8 cellular contexts compared by ENCODE assay signal in genomic region chr7:104943502-104944343, GRCh38.
A peak's percentile ranks its signal among the peaks of the same experiment; 100 is the strongest.
DNase-seq lines count a peak whose midpoint lies in the region; ATAC-seq and TF ChIP-seq lines count a peak whose summit lies in the region.

No MANE protein-coding gene starts in this region.

- H3K27ac Mint-ChIP-seq in activated naive CD4-positive, alpha-beta T cell treated with anti-CD3 and anti-CD28 coated beads, Interleukin-2, amount 50 U/mL, for 72 hours: peak overlapping the region; percentile 100

- peaks cover 17% of the 10 kb centered on the region for H3K4me1 ChIP-seq in RWPE2 (ENCODE audit: insufficient read depth, poor library complexity, severe bottlenecking)

- no peaks in the 10 kb centered on the region for H3K27me3 ChIP-seq in RWPE2 (ENCODE audit: insufficient read depth, poor library complexity, severe bottlenecking)

- TF ChIP-seq CTCF in RWPE2 (IDR thresholded peaks at IDR 0.05; ENCODE audit: poor library complexity, severe bottlenecking): no peak

- no peak overlapping the region for H3K4me3 ChIP-seq in RWPE2 (ENCODE audit: severe bottlenecking)

- no peaks in the 10 kb centered on the region for H3K36me3 ChIP-seq in RWPE2 (ENCODE audit: low read depth)

- H3K27ac ChIP-seq in RWPE2 (ENCODE audit: poor library complexity, severe bottlenecking): peak overlapping the region; percentile 60

- peak; percentile 56 for DNase-seq in NK-92 treated with Interleukin-12 subunit alpha and Interleukin-12 subunit beta, amount 100 ng/mL, for 24 hours (lab: John Stamatoyannopoulos, UW)
- DNase-seq in NK-92 (lab: John Stamatoyannopoulos, UW; ENCODE audit: unreplicated experiment) (no peak), RWPE2 (ENCODE audit: low spot score) (no peak), islet precursor cell (peak; percentile 67), NCI-H1048 (lab: John Stamatoyannopoulos, UW) (no peak)
- peak; percentile 75 to 90 for DNase-seq in activated naive CD4-positive, alpha-beta T cell treated with anti-CD3 and anti-CD28 coated beads, Interleukin-2, amount 50 U/mL, for 72 hours (ENCODE audit: low spot score in 2 of 2)
- DNase-seq in stimulated activated CD4-positive, alpha-beta T cell treated with anti-CD3 and anti-CD28 coated beads, Interleukin-4, amount 100 ng/mL, for 1 hour: peak; percentile 31

- H3K9me3 ChIP-seq in RWPE2 (ENCODE audit: severe bottlenecking): no peaks in the 10 kb centered on the region

- peak; percentile 32 for ATAC-seq in HG03439 (IDR thresholded peaks at IDR 0.05; ENCODE audit: unreplicated experiment)
- no peak for ATAC-seq in RWPE2 (ENCODE audit: low read depth)
- ATAC-seq in activated naive CD4-positive, alpha-beta T cell treated with anti-CD3 and anti-CD28 coated beads, Interleukin-2, amount 50 U/mL, for 72 hours: peak; percentile 53 to 58

- H3K36me3 Mint-ChIP-seq in activated naive CD4-positive, alpha-beta T cell treated with anti-CD3 and anti-CD28 coated beads, Interleukin-2, amount 50 U/mL, for 72 hours: peaks cover 23 to 49% of the 10 kb centered on the region in 2 donors

- H3K9me3 Mint-ChIP-seq in activated naive CD4-positive, alpha-beta T cell treated with anti-CD3 and anti-CD28 coated beads, Interleukin-2, amount 50 U/mL, for 72 hours: peaks cover 0 to 4% of the 10 kb centered on the region in 2 donors

Comparison
In these comparisons a context has a peak if more than half of its experiments do, and no peak if none do; other contexts are left out.
1. DNase-seq: peak in NK-92 treated with Interleukin-12 subunit alpha and Interleukin-12 subunit beta, amount 100 ng/mL, for 24 hours (single experiment), activated naive CD4-positive, alpha-beta T cell treated with anti-CD3 and anti-CD28 coated beads, Interleukin-2, amount 50 U/mL, for 72 hours (2 of 2), islet precursor cell (single experiment) and stimulated activated CD4-positive, alpha-beta T cell treated with anti-CD3 and anti-CD28 coated beads, Interleukin-4, amount 100 ng/mL, for 1 hour (single experiment); none in NK-92 (single experiment), RWPE2 (single experiment) and NCI-H1048 (single experiment).